ENCODE assay signal across 8 cellular contexts in genomic region chr11:44911031-44911814, GRCh38. TPM values are rescaled to one million over a fixed set of nuclear protein-coding genes. Genes with fewer than 3 reads are reported as not detected.
A peak's percentile ranks its signal among the peaks of the same experiment; 100 is the strongest.
DNase-seq lines count a peak whose midpoint lies in the region; ATAC-seq and TF ChIP-seq lines count a peak whose summit lies in the region.

No MANE protein-coding gene starts in this region.

- H3F3A ChIP-seq in PC-3 (ENCODE audit: low read length, unreplicated experiment) = no peaks in the 10 kb centered on the region

- peak; percentile 96 for ATAC-seq in PC-3
- ATAC-seq in natural killer cell = peak; percentile 70 to 86 (median 79)
- peak; percentile 79 for ATAC-seq in stimulated activated memory B cell treated with anti-CD40 and anti-IgM and Interleukin-4, amounts not matched to agents 10 μg/mL and 1 μg/mL and 100 μg/mL, for 72 hours

- peaks cover 9 to 17% of the 10 kb centered on the region in 2 donors for H3K27me3 Mint-ChIP-seq in natural killer cell (ENCODE audit: low read depth in 2 of 2)
- peaks cover 16% of the 10 kb centered on the region for H3K27me3 Mint-ChIP-seq in stimulated activated memory B cell treated with anti-CD40 and anti-IgM and Interleukin-4, amounts not matched to agents 10 μg/mL and 1 μg/mL and 100 μg/mL, for 72 hours

- no peak overlapping the region for H3K27ac ChIP-seq in PC-3 (ENCODE audit: low read length)
- H3K27ac ChIP-seq in fibroblast of lung (ENCODE audit: insufficient read depth, low read length) = no peak overlapping the region

- peaks cover 14% of the 10 kb centered on the region for H3K27me3 ChIP-seq in PC-3 (ENCODE audit: low read length)
- H3K27me3 ChIP-seq in fibroblast of lung (ENCODE audit: control insufficient read depth, insufficient read depth, low read length) = peaks cover 2% of the 10 kb centered on the region

- no TSS peak for BruUV-seq in PC-3 (replicated peaks; lab: Mats Ljungman, UMichigan)

- H3K4me3 Mint-ChIP-seq in natural killer cell = no peak overlapping the region
- no peak overlapping the region for H3K4me3 Mint-ChIP-seq in stimulated activated memory B cell treated with anti-CD40 and anti-IgM and Interleukin-4, amounts not matched to agents 10 μg/mL and 1 μg/mL and 100 μg/mL, for 72 hours

- H3K9ac ChIP-seq in PC-3 (ENCODE audit: low read length) = no peak overlapping the region
- H3K9ac ChIP-seq in fibroblast of lung (ENCODE audit: insufficient read depth, low read length) = no peak overlapping the region

- intact Hi-C loops in PC-3 (cut with micrococcal nuclease) = loop anchor here (1.0 to 5.0 kb wide), 3 partner anchors 183 to 354 kb away; no protein-coding TSS in a partner anchor
- intact Hi-C loops in natural killer cell (cut with micrococcal nuclease) = loop anchor here (1.0 to 5.0 kb wide), 5 partner anchors 134 to 624 kb away; no protein-coding TSS in a partner anchor

- H4K20me1 ChIP-seq in PC-3 (ENCODE audit: low read length) (no peaks in the 10 kb centered on the region), fibroblast of lung (ENCODE audit: control insufficient read depth, extremely low read depth, insufficient read depth, low read length) (no peaks in the 10 kb centered on the region)

- H3K4me1 Mint-ChIP-seq in natural killer cell = peaks cover 0 to 5% of the 10 kb centered on the region in 2 donors
- H3K4me1 Mint-ChIP-seq in stimulated activated memory B cell treated with anti-CD40 and anti-IgM and Interleukin-4, amounts not matched to agents 10 μg/mL and 1 μg/mL and 100 μg/mL, for 72 hours = peaks cover 33% of the 10 kb centered on the region

- H3K9me2 ChIP-seq in PC-3 (replicated peaks; ENCODE audit: low read length) = no peaks in the 10 kb centered on the region

- TF ChIP-seq CTCF in PC-3 (conservative IDR thresholded peaks at IDR 0.05; ENCODE audit: low read depth, low read length) = peak; percentile 82
- peak; percentile 53 to 68 for TF ChIP-seq CTCF in fibroblast of lung (conservative IDR thresholded peaks at IDR 0.05 in 1 of 2, IDR thresholded peaks at IDR 0.05 in 1 of 2; ENCODE audit: low read depth in 1 of 2, low read length in 2 of 2)
- TF ChIP-seq CTCF in natural killer cell (IDR thresholded peaks at IDR 0.05) = peak; percentile 80

- no peak overlapping the region for H3K27ac Mint-ChIP-seq in natural killer cell
- H3K27ac Mint-ChIP-seq in stimulated activated memory B cell treated with anti-CD40 and anti-IgM and Interleukin-4, amounts not matched to agents 10 μg/mL and 1 μg/mL and 100 μg/mL, for 72 hours = no peak overlapping the region

- CTCF ChIA-PET in PC-3 (lab: Charles Lee) = interaction anchor here (1.0 to 1.5 kb wide), 5 partner anchors 49 to 294 kb away, joined by 4 to 11 read pairs (median 6); no protein-coding TSS in a partner anchor

- H3K4me2 ChIP-seq in PC-3 (ENCODE audit: low read length) (peak overlapping the region; percentile 76), fibroblast of lung (ENCODE audit: extremely low read depth, insufficient read depth, low read length) (no peak overlapping the region)

- H3K4me3 ChIP-seq in PC-3 (ENCODE audit: low read length) (peak overlapping the region; percentile 34; the same call in 1 of the 2 replicates), fibroblast of lung (replicated peaks in 1 of 4; ENCODE audit: control extremely low read depth in 1 of 4, insufficient read depth in 1 of 4, low read depth in 3 of 4, low read length in 4 of 4) (no peak overlapping the region)

- POLR2A ChIA-PET in PC-3 (lab: Charles Lee; ENCODE audit: unreplicated experiment) = no interaction called here

- H2AFZ ChIP-seq in PC-3 (ENCODE audit: low read length) (peak overlapping the region; percentile 70), fibroblast of lung (ENCODE audit: low read length) (no peak overlapping the region)

- no peaks in the 10 kb centered on the region for H3K79me2 ChIP-seq in PC-3 (ENCODE audit: low read length)
- no peaks in the 10 kb centered on the region for H3K79me2 ChIP-seq in fibroblast of lung (ENCODE audit: control insufficient read depth, insufficient read depth, low read length)

- H3K4me1 ChIP-seq in PC-3 (ENCODE audit: insufficient read depth, low read length) (no peaks in the 10 kb centered on the region), fibroblast of lung (ENCODE audit: control insufficient read depth, extremely low read depth, insufficient read depth, low read length) (no peaks in the 10 kb centered on the region)

- peak; percentile 62 for DNase-seq in NK-92 treated with Interleukin-12 subunit alpha and Interleukin-12 subunit beta, amount 100 ng/mL, for 24 hours (lab: John Stamatoyannopoulos, UW)
- DNase-seq in NK-92 (lab: John Stamatoyannopoulos, UW; ENCODE audit: unreplicated experiment) (no peak), KG1 (lab: John Stamatoyannopoulos, UW) (peak; percentile 90), PC-3 (peak; percentile 91), fibroblast of lung (ENCODE audit: low read depth in 2 of 2) (peak; percentile 62 to 84), natural killer cell (peak; percentile 72)
- peak; percentile 70 for DNase-seq in activated T-cell treated with anti-CD3 and anti-CD28 coated beads, Interleukin-2, amount 50 U/mL, for 1 hour

- H3K9me3 Mint-ChIP-seq in natural killer cell = no peaks in the 10 kb centered on the region
- no peaks in the 10 kb centered on the region for H3K9me3 Mint-ChIP-seq in stimulated activated memory B cell treated with anti-CD40 and anti-IgM and Interleukin-4, amounts not matched to agents 10 μg/mL and 1 μg/mL and 100 μg/mL, for 72 hours

- no peaks in the 10 kb centered on the region for H3K36me3 Mint-ChIP-seq in natural killer cell
- no peaks in the 10 kb centered on the region for H3K36me3 Mint-ChIP-seq in stimulated activated memory B cell treated with anti-CD40 and anti-IgM and Interleukin-4, amounts not matched to agents 10 μg/mL and 1 μg/mL and 100 μg/mL, for 72 hours

- H3K9me3 ChIP-seq in PC-3 (ENCODE audit: low read length) (no peaks in the 10 kb centered on the region), fibroblast of lung (ENCODE audit: control insufficient read depth, insufficient read depth, low read depth, low read length) (no peaks in the 10 kb centered on the region)

- H3K36me3 ChIP-seq in PC-3 (ENCODE audit: low read depth, low read length) (no peaks in the 10 kb centered on the region), fibroblast of lung (ENCODE audit: control insufficient read depth, insufficient read depth, low read length) (no peaks in the 10 kb centered on the region)

RNA-seq across cellular contexts. Expression of gene TP53I11, which starts 39.5 kb away (rescaled TPM):
- total RNA-seq in PC-3 (2014; rRNA removed) (30.8 and 32.8 TPM in 2 replicates), fibroblast of lung (19.5 and 54.0 TPM in 2 replicates), natural killer cell (10 to 100 TPM in 1 of 3 donors, 1 to 10 TPM in 2; 3.7 to 13.9 (median 9.2) TPM)
- polyA plus RNA-seq in fibroblast of lung = 14.8 and 53.2 TPM in 2 replicates
- polyA plus RNA-seq in fibroblast of lung (2012) = 100 and 451 TPM in 2 replicates
- polyA minus RNA-seq in fibroblast of lung (ENCODE audit: low replicate concordance) = 183 and 753 TPM in 2 replicates
